ENCODE assay signal across 9 cellular contexts in the genomic region with DNA sequence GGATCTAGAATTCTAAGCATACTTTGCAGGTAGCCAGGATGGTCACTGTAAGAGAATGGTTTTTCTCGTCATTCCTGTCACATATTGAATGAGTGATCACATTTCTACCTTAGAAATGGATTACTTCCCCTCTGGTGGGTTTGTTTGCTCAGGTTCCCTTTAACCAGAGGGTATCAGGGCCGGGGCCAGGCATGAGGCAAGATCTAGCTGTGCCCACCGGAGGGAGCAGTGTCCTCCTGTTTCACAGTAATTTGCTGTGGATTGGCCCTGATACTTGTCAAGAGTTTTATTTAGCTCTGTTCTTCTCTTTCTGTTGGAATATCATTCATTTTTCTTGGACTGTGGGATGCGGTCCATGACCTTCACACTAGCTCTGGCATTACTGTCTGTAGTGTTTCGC. TPM values are rescaled to one million over a fixed set of nuclear protein-coding genes. Genes with fewer than 3 reads are reported as not detected.
DNase-seq lines count a peak whose midpoint lies in the region; ATAC-seq and TF ChIP-seq lines count a peak whose summit lies in the region.
"Had no signal": no experiment of that assay in that cellular context is flagged by ENCODE, and none has a peak within 500 bp of the region (broad histone marks: within the 10 kb centered on the region; RNA-seq: fewer than 3 reads in every experiment).

No MANE protein-coding gene starts in this region.

- TF ChIP-seq CTCF in WTC11 (IDR thresholded peaks at IDR 0.05) (no peak), left lung (IDR thresholded peaks at IDR 0.05) (no peak), GM13976 (IDR thresholded peaks at IDR 0.05; ENCODE audit: borderline replicate concordance, control extremely low read depth, extremely low read depth, insufficient read depth, missing control alignments) (no peak)

- peak; percentile 70 for DNase-seq in D341Med (ENCODE audit: low spot score)
- peak; percentile 16 for DNase-seq in HPDE6-E6E7 (ENCODE audit: extremely low spot score)
- DNase-seq in WTC11 (ENCODE audit: low spot score): peak; percentile 70
- DNase-seq in left lung: no peak
- no peak for DNase-seq in occipital lobe (lab: John Stamatoyannopoulos, UW)
- DNase-seq in activated effector memory CD4-positive, alpha-beta T cell treated with anti-CD3 and anti-CD28 coated beads, Interleukin-2, amount 50 U/mL, for 16 hours: no peak
- DNase-seq in GM13976 (ENCODE audit: low spot score): no peak
- no peak for DNase-seq in CD1c-positive myeloid dendritic cell (ENCODE audit: extremely low spot score)

- H3K4me1 ChIP-seq in left lung: no peaks in the 10 kb centered on the region

- CTCF ChIA-PET in WTC11 (lab: Charles Lee): interaction anchor here (0.6 to 1.9 kb wide), 19 partner anchors 9 to 362 kb away, joined by 3 to 13 read pairs (median 4); a partner anchor contains a TSS

- no peaks in the 10 kb centered on the region; the same call in 1 of the 2 replicates for H3K36me3 Mint-ChIP-seq in WTC11

- H3K27ac ChIP-seq in left lung: no peak overlapping the region

- no peaks in the 10 kb centered on the region for H3K9me3 Mint-ChIP-seq in WTC11

- H3K4me3 Mint-ChIP-seq in WTC11: no peak overlapping the region
- H3K4me3 Mint-ChIP-seq: dendritic cell treated with granulocyte-macrophage colony-stimulating factor and Interleukin-4, amounts not matched to agents 40 ng/mL and 50 ng/mL, for 4 days had no signal

- in situ Hi-C loops in GM13976 (cut with MboI; ENCODE audit: low sequenced_read_pairs, unreplicated experiment): loop anchor here (25.0 kb wide), 1 partner anchor 383 kb away; no protein-coding TSS in a partner anchor

- no peak overlapping the region for H3K4me3 ChIP-seq in left lung

- H3K27me3 ChIP-seq in left lung: no peaks in the 10 kb centered on the region

- no peaks in the 10 kb centered on the region for H3K36me3 ChIP-seq in left lung

- no peak overlapping the region for H3K27ac Mint-ChIP-seq in WTC11
- H3K27ac Mint-ChIP-seq: dendritic cell treated with granulocyte-macrophage colony-stimulating factor and Interleukin-4, amounts not matched to agents 40 ng/mL and 50 ng/mL, for 4 days had no signal

- POLR2A ChIA-PET in WTC11 (lab: Charles Lee): interaction anchor here (0.6 kb wide), 1 partner anchor 698 kb away, joined by 5 read pairs; no protein-coding TSS in a partner anchor

- H3K27me3 Mint-ChIP-seq in WTC11 (ENCODE audit: low read depth): no peaks in the 10 kb centered on the region
- H3K27me3 Mint-ChIP-seq: dendritic cell treated with granulocyte-macrophage colony-stimulating factor and Interleukin-4, amounts not matched to agents 40 ng/mL and 50 ng/mL, for 4 days had no signal

- intact Hi-C loops in left lung (cut with DNase I): no loop called here

- ATAC-seq in WTC11: peak; percentile 97
- peak; percentile 21 for ATAC-seq in left lung

- H3K9me3 ChIP-seq in left lung: no peaks in the 10 kb centered on the region

- H3K4me1 Mint-ChIP-seq in WTC11: no peaks in the 10 kb centered on the region

TF ChIP-seq in WTC11, 78 proteins besides CTCF, POLR2A, EP300 and RAD21:
- TF ChIP-seq ELF4 (CRISPR knock-in tag; IDR thresholded peaks at IDR 0.05; ENCODE audit: low read depth) (no peak), GTF2I (CRISPR knock-in tag; conservative IDR thresholded peaks at IDR 0.05) (no peak), KAT7 (CRISPR knock-in tag; IDR thresholded peaks at IDR 0.05; ENCODE audit: borderline replicate concordance) (no peak), CREM (CRISPR knock-in tag; IDR thresholded peaks at IDR 0.05) (no peak), ZNF423 (CRISPR knock-in tag; IDR thresholded peaks at IDR 0.05) (no peak), SMAD3 (CRISPR knock-in tag; IDR thresholded peaks at IDR 0.05; ENCODE audit: borderline replicate concordance) (no peak), ZNF138 (CRISPR knock-in tag; conservative IDR thresholded peaks at IDR 0.05) (no peak), PRRX2 (CRISPR knock-in tag; IDR thresholded peaks at IDR 0.05) (no peak), ZNF232 (CRISPR knock-in tag; IDR thresholded peaks at IDR 0.05) (no peak), FOXK1 (CRISPR knock-in tag; IDR thresholded peaks at IDR 0.05) (no peak), FOXP1 (CRISPR knock-in tag; IDR thresholded peaks at IDR 0.05; ENCODE audit: borderline replicate concordance) (no peak), ETV6 (CRISPR knock-in tag; IDR thresholded peaks at IDR 0.05) (no peak), SMAD4 (CRISPR knock-in tag; IDR thresholded peaks at IDR 0.05) (no peak), NR3C1 (CRISPR knock-in tag; conservative IDR thresholded peaks at IDR 0.05; ENCODE audit: low read depth) (no peak)
- TF ChIP-seq, protein P1, sequence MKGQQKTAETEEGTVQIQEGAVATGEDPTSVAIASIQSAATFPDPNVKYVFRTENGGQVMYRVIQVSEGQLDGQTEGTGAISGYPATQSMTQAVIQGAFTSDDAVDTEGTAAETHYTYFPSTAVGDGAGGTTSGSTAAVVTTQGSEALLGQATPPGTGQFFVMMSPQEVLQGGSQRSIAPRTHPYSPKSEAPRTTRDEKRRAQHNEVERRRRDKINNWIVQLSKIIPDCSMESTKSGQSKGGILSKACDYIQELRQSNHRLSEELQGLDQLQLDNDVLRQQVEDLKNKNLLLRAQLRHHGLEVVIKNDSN (CRISPR knock-in tag; IDR thresholded peaks at IDR 0.05): no peak
- TF ChIP-seq, protein P2, sequence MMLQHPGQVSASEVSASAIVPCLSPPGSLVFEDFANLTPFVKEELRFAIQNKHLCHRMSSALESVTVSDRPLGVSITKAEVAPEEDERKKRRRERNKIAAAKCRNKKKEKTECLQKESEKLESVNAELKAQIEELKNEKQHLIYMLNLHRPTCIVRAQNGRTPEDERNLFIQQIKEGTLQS (CRISPR knock-in tag; conservative IDR thresholded peaks at IDR 0.05): no peak
- TF ChIP-seq, protein P3, sequence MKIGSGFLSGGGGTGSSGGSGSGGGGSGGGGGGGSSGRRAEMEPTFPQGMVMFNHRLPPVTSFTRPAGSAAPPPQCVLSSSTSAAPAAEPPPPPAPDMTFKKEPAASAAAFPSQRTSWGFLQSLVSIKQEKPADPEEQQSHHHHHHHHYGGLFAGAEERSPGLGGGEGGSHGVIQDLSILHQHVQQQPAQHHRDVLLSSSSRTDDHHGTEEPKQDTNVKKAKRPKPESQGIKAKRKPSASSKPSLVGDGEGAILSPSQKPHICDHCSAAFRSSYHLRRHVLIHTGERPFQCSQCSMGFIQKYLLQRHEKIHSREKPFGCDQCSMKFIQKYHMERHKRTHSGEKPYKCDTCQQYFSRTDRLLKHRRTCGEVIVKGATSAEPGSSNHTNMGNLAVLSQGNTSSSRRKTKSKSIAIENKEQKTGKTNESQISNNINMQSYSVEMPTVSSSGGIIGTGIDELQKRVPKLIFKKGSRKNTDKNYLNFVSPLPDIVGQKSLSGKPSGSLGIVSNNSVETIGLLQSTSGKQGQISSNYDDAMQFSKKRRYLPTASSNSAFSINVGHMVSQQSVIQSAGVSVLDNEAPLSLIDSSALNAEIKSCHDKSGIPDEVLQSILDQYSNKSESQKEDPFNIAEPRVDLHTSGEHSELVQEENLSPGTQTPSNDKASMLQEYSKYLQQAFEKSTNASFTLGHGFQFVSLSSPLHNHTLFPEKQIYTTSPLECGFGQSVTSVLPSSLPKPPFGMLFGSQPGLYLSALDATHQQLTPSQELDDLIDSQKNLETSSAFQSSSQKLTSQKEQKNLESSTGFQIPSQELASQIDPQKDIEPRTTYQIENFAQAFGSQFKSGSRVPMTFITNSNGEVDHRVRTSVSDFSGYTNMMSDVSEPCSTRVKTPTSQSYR (CRISPR knock-in tag; IDR thresholded peaks at IDR 0.05): no peak
- TF ChIP-seq, protein P4, sequence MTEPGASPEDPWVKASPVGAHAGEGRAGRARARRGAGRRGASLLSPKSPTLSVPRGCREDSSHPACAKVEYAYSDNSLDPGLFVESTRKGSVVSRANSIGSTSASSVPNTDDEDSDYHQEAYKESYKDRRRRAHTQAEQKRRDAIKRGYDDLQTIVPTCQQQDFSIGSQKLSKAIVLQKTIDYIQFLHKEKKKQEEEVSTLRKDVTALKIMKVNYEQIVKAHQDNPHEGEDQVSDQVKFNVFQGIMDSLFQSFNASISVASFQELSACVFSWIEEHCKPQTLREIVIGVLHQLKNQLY (CRISPR knock-in tag; IDR thresholded peaks at IDR 0.05): no peak
- TF ChIP-seq, protein P5, sequence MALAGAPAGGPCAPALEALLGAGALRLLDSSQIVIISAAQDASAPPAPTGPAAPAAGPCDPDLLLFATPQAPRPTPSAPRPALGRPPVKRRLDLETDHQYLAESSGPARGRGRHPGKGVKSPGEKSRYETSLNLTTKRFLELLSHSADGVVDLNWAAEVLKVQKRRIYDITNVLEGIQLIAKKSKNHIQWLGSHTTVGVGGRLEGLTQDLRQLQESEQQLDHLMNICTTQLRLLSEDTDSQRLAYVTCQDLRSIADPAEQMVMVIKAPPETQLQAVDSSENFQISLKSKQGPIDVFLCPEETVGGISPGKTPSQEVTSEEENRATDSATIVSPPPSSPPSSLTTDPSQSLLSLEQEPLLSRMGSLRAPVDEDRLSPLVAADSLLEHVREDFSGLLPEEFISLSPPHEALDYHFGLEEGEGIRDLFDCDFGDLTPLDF (CRISPR knock-in tag; IDR thresholded peaks at IDR 0.05): no peak
- TF ChIP-seq, protein P6, sequence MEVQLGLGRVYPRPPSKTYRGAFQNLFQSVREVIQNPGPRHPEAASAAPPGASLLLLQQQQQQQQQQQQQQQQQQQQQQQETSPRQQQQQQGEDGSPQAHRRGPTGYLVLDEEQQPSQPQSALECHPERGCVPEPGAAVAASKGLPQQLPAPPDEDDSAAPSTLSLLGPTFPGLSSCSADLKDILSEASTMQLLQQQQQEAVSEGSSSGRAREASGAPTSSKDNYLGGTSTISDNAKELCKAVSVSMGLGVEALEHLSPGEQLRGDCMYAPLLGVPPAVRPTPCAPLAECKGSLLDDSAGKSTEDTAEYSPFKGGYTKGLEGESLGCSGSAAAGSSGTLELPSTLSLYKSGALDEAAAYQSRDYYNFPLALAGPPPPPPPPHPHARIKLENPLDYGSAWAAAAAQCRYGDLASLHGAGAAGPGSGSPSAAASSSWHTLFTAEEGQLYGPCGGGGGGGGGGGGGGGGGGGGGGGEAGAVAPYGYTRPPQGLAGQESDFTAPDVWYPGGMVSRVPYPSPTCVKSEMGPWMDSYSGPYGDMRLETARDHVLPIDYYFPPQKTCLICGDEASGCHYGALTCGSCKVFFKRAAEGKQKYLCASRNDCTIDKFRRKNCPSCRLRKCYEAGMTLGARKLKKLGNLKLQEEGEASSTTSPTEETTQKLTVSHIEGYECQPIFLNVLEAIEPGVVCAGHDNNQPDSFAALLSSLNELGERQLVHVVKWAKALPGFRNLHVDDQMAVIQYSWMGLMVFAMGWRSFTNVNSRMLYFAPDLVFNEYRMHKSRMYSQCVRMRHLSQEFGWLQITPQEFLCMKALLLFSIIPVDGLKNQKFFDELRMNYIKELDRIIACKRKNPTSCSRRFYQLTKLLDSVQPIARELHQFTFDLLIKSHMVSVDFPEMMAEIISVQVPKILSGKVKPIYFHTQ (CRISPR knock-in tag; IDR thresholded peaks at IDR 0.05): no peak
TF ChIP-seq in WTC11: peak in this region for 0.

RNA-seq across cellular contexts. Expression of a gene that starts 42.3 kb away (rescaled TPM):
- total RNA-seq in WTC11 (2021) (3.6 to 7.0 TPM (median 5.7 TPM) in 3 replicates), left lung (10 to 100 TPM; 11.9 to 13.6 TPM), occipital lobe (2.2 TPM)

Comparison
In these comparisons a context has a peak if more than half of its experiments do, and no peak if none do; other contexts are left out.
1. DNase-seq: peak in D341Med (single experiment), HPDE6-E6E7 (single experiment) and WTC11 (single experiment); none in left lung (0 of 2), occipital lobe (single experiment), activated effector memory CD4-positive, alpha-beta T cell treated with anti-CD3 and anti-CD28 coated beads, Interleukin-2, amount 50 U/mL, for 16 hours (single experiment), GM13976 (single experiment) and CD1c-positive myeloid dendritic cell (single experiment).